13 cellular contexts compared by ENCODE assay signal in genomic region chr5:308672-309271, GRCh38. TPM values are rescaled to one million over a fixed set of nuclear protein-coding genes. Genes with fewer than 3 reads are reported as not detected.
DNase-seq lines count a peak whose midpoint lies in the region; ATAC-seq and TF ChIP-seq lines count a peak whose summit lies in the region.
"Had no signal": no experiment of that assay in that cellular context is flagged by ENCODE, and none has a peak within 500 bp of the region (broad histone marks: within the 10 kb centered on the region; RNA-seq: fewer than 3 reads in every experiment).

No MANE protein-coding gene starts in this region.

- H3K27ac ChIP-seq in hepatocyte = no peak overlapping the region
- no peak overlapping the region for H3K27ac ChIP-seq in upper lobe of right lung
- H3K27ac ChIP-seq in uterus = no peak overlapping the region
- H3K27ac ChIP-seq: KMS-11 had no signal

- H3K9me3 ChIP-seq in hepatocyte (ENCODE audit: low read depth) = no peaks in the 10 kb centered on the region
- H3K9me3 ChIP-seq in upper lobe of right lung = no peaks in the 10 kb centered on the region
- H3K9me3 ChIP-seq in uterus = no peaks in the 10 kb centered on the region

- intact Hi-C loops in left cardiac atrium (cut with DNase I) = no loop called here
- intact Hi-C loops in Right ventricle myocardium inferior (cut with DNase I) = no loop called here
- intact Hi-C loops in upper lobe of right lung (cut with DNase I) = no loop called here
- intact Hi-C loops in uterus (cut with DNase I; ENCODE audit: low total_unique reads) = no loop called here

- ATAC-seq in left cardiac atrium (peak; percentile 47 to 83), Right ventricle myocardium inferior (no peak), upper lobe of right lung (no peak)
- ATAC-seq: natural killer cell treated with Interleukin-12 subunit alpha and Interleukin-12 subunit beta and Interleukin-15 and Interleukin-18, amount 100 ng/mL, for 72 hours had no signal

- TF ChIP-seq POLR2A in uterus (IDR thresholded peaks at IDR 0.05) = no peak

- peaks cover 9% of the 10 kb centered on the region for H4K20me1 ChIP-seq in hepatocyte (ENCODE audit: insufficient read depth, poor library complexity, severe bottlenecking)

- H3K4me2 ChIP-seq in hepatocyte = no peak overlapping the region
- H3K4me2 ChIP-seq: KMS-11 had no signal

- H2AFZ ChIP-seq in hepatocyte = no peak overlapping the region

- no peaks in the 10 kb centered on the region for H3K4me1 ChIP-seq in hepatocyte (ENCODE audit: insufficient read depth)
- H3K4me1 ChIP-seq in upper lobe of right lung = no peaks in the 10 kb centered on the region
- no peaks in the 10 kb centered on the region for H3K4me1 ChIP-seq in uterus

- H3K79me2 ChIP-seq in hepatocyte = peaks cover 12% of the 10 kb centered on the region

- in situ Hi-C loops in SK-MEL-5 (cut with HindIII; ENCODE audit: low pct_unique_long_range_greater_than_20kb, low sequenced_read_pairs) = no loop called here

- H3K9me2 ChIP-seq in hepatocyte (replicated peaks; ENCODE audit: insufficient read depth) = no peaks in the 10 kb centered on the region

- WGBS in hepatocyte (ENCODE audit: low lambda C conversion rate, missing lambda C conversion rate) = 80% methylated on average over 18 of the region's 18 CpGs

- H3K4me3 ChIP-seq in hepatocyte (no peak overlapping the region), upper lobe of right lung (no peak overlapping the region), uterus (no peak overlapping the region)

- peak; percentile 12 for TF ChIP-seq CTCF in hepatocyte (IDR thresholded peaks at IDR 0.05; ENCODE audit: poor library complexity)
- no peak for TF ChIP-seq CTCF in upper lobe of right lung (IDR thresholded peaks at IDR 0.05)
- no peak for TF ChIP-seq CTCF in uterus (IDR thresholded peaks at IDR 0.05)

- DNase-seq in left cardiac atrium = no peak
- no peak for DNase-seq in Right ventricle myocardium inferior (ENCODE audit: missing footprints)
- peak; percentile 64 for DNase-seq in SK-MEL-5 (ENCODE audit: low read depth, low spot score)
- DNase-seq in hepatocyte (ENCODE audit: low spot score) = no peak
- DNase-seq in upper lobe of right lung = peak; percentile 51
- no peak for DNase-seq in SHP77 treated with DMSO at 0.1 percent for 48 hours (lab: John Stamatoyannopoulos, UW)
- DNase-seq in UCSD-AML1 (lab: John Stamatoyannopoulos, UW; ENCODE audit: unreplicated experiment) = no peak
- DNase-seq in uterus = no peak
- DNase-seq: amygdala; CD4-positive, alpha-beta memory T cell; NK-92 treated with Interleukin-12 subunit alpha and Interleukin-12 subunit beta, amount 100 ng/mL, for 24 hours had no signal

- H3K36me3 ChIP-seq in hepatocyte (replicated peaks; ENCODE audit: insufficient read depth, low read depth) = no peaks in the 10 kb centered on the region
- H3K36me3 ChIP-seq in upper lobe of right lung = peaks cover 67% of the 10 kb centered on the region
- no peaks in the 10 kb centered on the region for H3K36me3 ChIP-seq in uterus

- H3K27me3 ChIP-seq in hepatocyte = no peaks in the 10 kb centered on the region
- no peaks in the 10 kb centered on the region for H3K27me3 ChIP-seq in upper lobe of right lung
- H3K27me3 ChIP-seq in uterus = no peaks in the 10 kb centered on the region

RNA-seq across cellular contexts. Expression of gene AHRR, which starts 12.7 kb away (rescaled TPM):
- total RNA-seq in left cardiac atrium (1 to 10 TPM; 1.9 to 3.8 TPM), Right ventricle myocardium inferior (2.1 TPM), hepatocyte (1.8 and 2.6 TPM in 2 replicates), upper lobe of right lung (11.3 TPM), uterus (1 to 10 TPM in 2 of 4 donors, under 1 TPM in 1, not detected in 1; 0.26 to 9.1 (median 6.6) TPM)
- 20.0 and 21.4 TPM in 2 replicates for total RNA-seq in SK-MEL-5 (2014; rRNA removed; shearing (Covaris generic))
- polyA plus RNA-seq in SK-MEL-5 (2015; cell fraction: cytosol; rRNA removed) = 27.4 and 37.5 TPM in 2 replicates
- 54.9 and 59.4 TPM in 2 replicates for polyA plus RNA-seq in SK-MEL-5 (2015; cell fraction: nucleus; rRNA removed)
- 1.8 and 2.4 TPM in 2 replicates for polyA plus RNA-seq in hepatocyte

RNA-seq across cellular contexts. Expression of gene PDCD6, which starts 37.3 kb away (rescaled TPM):
- total RNA-seq in left cardiac atrium (10 to 100 TPM; 40.8 to 44.6 TPM), Right ventricle myocardium inferior (34.4 TPM), hepatocyte (109 and 116 TPM in 2 replicates), upper lobe of right lung (69.5 TPM), uterus (10 to 100 TPM; 73.1 to 85.9 (median 79.7) TPM)
- total RNA-seq in SK-MEL-5 (2014; rRNA removed; shearing (Covaris generic)) = 387 and 420 TPM in 2 replicates
- polyA plus RNA-seq in SK-MEL-5 (2015; cell fraction: cytosol; rRNA removed) = 231 and 263 TPM in 2 replicates
- 266 and 337 TPM in 2 replicates for polyA plus RNA-seq in SK-MEL-5 (2015; cell fraction: nucleus; rRNA removed)
- 169 and 197 TPM in 2 replicates for polyA plus RNA-seq in hepatocyte

Comparison
In these comparisons a context has a peak if more than half of its experiments do, and no peak if none do; other contexts are left out.
1. ATAC-seq: peak in left cardiac atrium (2 of 2); none in Right ventricle myocardium inferior (single experiment) and upper lobe of right lung (single experiment).
2. DNase-seq: peak in SK-MEL-5 (single experiment) and upper lobe of right lung (single experiment); none in left cardiac atrium (single experiment), Right ventricle myocardium inferior (single experiment), hepatocyte (single experiment), SHP77 treated with DMSO at 0.1 percent for 48 hours (single experiment), UCSD-AML1 (single experiment) and uterus (0 of 2).